In genomic region chr1:39391741-39392679, GRCh38 we compare ENCODE assay signal across 8 cellular contexts.
DNase-seq lines count a peak whose midpoint lies in the region; ATAC-seq and TF ChIP-seq lines count a peak whose summit lies in the region.

No MANE protein-coding gene starts in this region.

- H3K9me3 ChIP-seq in muscle layer of duodenum (ENCODE audit: control insufficient read depth in 1 of 2, low read length in 2 of 2) = no peaks in the 10 kb centered on the region

- peaks cover 24 to 58% of the 10 kb centered on the region in 2 donors for H3K4me1 ChIP-seq in muscle layer of duodenum (ENCODE audit: control insufficient read depth in 1 of 2, insufficient read depth in 2 of 2, low read length in 2 of 2)

- ATAC-seq in HG03442 (IDR thresholded peaks at IDR 0.05; ENCODE audit: unreplicated experiment) (no peak), HG02642 (IDR thresholded peaks at IDR 0.05; ENCODE audit: poor library complexity, unreplicated experiment) (no peak), GM18861 (IDR thresholded peaks at IDR 0.05; ENCODE audit: unreplicated experiment) (no peak), HG02623 (IDR thresholded peaks at IDR 0.05; ENCODE audit: unreplicated experiment) (no peak)

- peaks cover 21 to 27% of the 10 kb centered on the region in 2 donors for H3K36me3 ChIP-seq in muscle layer of duodenum (ENCODE audit: control insufficient read depth in 1 of 2, insufficient read depth in 2 of 2, low read length in 2 of 2)

- H3K4me3 ChIP-seq in muscle layer of duodenum (ENCODE audit: low read depth in 1 of 2, low read length in 2 of 2) = no peak overlapping the region

- DNase-seq in GM03348 (ENCODE audit: low spot score) (peak; percentile 84), epithelial cell of prostate (ENCODE audit: low read depth, low spot score) (no peak)

- H3K27ac ChIP-seq in epithelial cell of prostate = peak overlapping the region; percentile 80
- H3K27ac ChIP-seq in muscle layer of duodenum (ENCODE audit: low read length) = peak overlapping the region; percentile 85

- no peaks in the 10 kb centered on the region for H3K27me3 ChIP-seq in muscle layer of duodenum (ENCODE audit: low read depth, low read length)

TF ChIP-seq in PFSK-1, 5 proteins besides CTCF, POLR2A, EP300 and RAD21:
- TF ChIP-seq TAF1 (IDR thresholded peaks at IDR 0.05; ENCODE audit: borderline replicate concordance, insufficient read depth, low read length) = 0 out of 2 replicates have a peak, but pooled peaks have one; percentile 16
- TF ChIP-seq FOXP2 (optimal IDR thresholded peaks at IDR 0.05; ENCODE audit: borderline replicate concordance, extremely low read depth, extremely low read length, insufficient read depth) = no peak
- no peak for TF ChIP-seq POLR2AphosphoS5 (IDR thresholded peaks at IDR 0.05; ENCODE audit: low read depth, low read length)
- TF ChIP-seq, protein P1, sequence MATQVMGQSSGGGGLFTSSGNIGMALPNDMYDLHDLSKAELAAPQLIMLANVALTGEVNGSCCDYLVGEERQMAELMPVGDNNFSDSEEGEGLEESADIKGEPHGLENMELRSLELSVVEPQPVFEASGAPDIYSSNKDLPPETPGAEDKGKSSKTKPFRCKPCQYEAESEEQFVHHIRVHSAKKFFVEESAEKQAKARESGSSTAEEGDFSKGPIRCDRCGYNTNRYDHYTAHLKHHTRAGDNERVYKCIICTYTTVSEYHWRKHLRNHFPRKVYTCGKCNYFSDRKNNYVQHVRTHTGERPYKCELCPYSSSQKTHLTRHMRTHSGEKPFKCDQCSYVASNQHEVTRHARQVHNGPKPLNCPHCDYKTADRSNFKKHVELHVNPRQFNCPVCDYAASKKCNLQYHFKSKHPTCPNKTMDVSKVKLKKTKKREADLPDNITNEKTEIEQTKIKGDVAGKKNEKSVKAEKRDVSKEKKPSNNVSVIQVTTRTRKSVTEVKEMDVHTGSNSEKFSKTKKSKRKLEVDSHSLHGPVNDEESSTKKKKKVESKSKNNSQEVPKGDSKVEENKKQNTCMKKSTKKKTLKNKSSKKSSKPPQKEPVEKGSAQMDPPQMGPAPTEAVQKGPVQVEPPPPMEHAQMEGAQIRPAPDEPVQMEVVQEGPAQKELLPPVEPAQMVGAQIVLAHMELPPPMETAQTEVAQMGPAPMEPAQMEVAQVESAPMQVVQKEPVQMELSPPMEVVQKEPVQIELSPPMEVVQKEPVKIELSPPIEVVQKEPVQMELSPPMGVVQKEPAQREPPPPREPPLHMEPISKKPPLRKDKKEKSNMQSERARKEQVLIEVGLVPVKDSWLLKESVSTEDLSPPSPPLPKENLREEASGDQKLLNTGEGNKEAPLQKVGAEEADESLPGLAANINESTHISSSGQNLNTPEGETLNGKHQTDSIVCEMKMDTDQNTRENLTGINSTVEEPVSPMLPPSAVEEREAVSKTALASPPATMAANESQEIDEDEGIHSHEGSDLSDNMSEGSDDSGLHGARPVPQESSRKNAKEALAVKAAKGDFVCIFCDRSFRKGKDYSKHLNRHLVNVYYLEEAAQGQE (IDR thresholded peaks at IDR 0.05; ENCODE audit: insufficient read depth in 1 of 2, low read depth in 2 of 2, low read length in 2 of 2) = 0 out of 4 replicates have a peak, but pooled peaks of 1 of the 2 experiments have one; percentile 14
- TF ChIP-seq SIN3A (IDR thresholded peaks at IDR 0.05; ENCODE audit: borderline replicate concordance, insufficient read depth, low read length) = no peak
